Comparison of ENCODE assay signal across 1 cellular context in the genomic region with DNA sequence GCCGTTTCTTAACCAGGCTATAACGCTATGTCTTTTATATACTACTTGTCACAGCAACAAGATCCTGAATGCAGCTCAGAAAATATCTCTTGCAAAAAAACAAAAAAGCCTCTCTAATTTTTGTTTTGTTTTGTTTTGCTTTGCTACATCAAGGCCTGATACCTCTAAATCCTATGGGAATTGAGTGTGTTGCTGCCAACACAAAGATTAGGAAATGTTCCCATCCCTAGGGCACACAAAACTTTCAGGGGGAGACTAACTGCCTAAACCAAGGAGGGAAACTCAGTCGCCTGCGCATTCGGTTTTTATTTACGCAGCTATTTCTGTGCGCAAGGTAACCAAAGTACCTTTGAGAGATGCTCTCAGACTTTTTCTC.
TF ChIP-seq lines count a peak whose summit lies in the region.

No MANE protein-coding gene starts in this region.

TF ChIP-seq in IMR-90, 13 proteins besides CTCF, POLR2A, EP300 and RAD21 (continued from another document):
- no peak for TF ChIP-seq NFE2L2 (IDR thresholded peaks at IDR 0.05; ENCODE audit: low read depth, low read length)
- TF ChIP-seq FOS (IDR thresholded peaks at IDR 0.05; ENCODE audit: low read depth, low read length) = no peak
TF ChIP-seq in IMR-90: peak in this region for 0.
